In genomic region chr20:840858-841567, GRCh38 we compare ENCODE assay signal across 8 cellular contexts. TPM values are rescaled to one million over a fixed set of nuclear protein-coding genes. Genes with fewer than 3 reads are reported as not detected.
DNase-seq lines count a peak whose midpoint lies in the region; ATAC-seq and TF ChIP-seq lines count a peak whose summit lies in the region.

No MANE protein-coding gene starts in this region.

- intact Hi-C loops in psoas muscle (cut with DNase I): no loop called here

- no peaks in the 10 kb centered on the region for H3K36me3 ChIP-seq in psoas muscle (ENCODE audit: insufficient read depth in 1 of 2, low read depth in 1 of 2)
- H3K36me3 ChIP-seq in tibial nerve: no peaks in the 10 kb centered on the region

- DNase-seq in GM13977 (ENCODE audit: low spot score) (peak; percentile 50), T-helper 17 cell (no peak), fibroblast of villous mesenchyme (ENCODE audit: low read depth) (peak; percentile 30), psoas muscle (peak in 1 of 2 donors; percentile 53), tibial nerve (ENCODE audit: low spot score in 2 of 2) (no peak), NOMO-1 treated with DMSO at 0.1 percent for 48 hours (lab: John Stamatoyannopoulos, UW; ENCODE audit: unreplicated experiment) (no peak), NCI-H82 treated with DMSO at 0.1 percent for 48 hours (lab: John Stamatoyannopoulos, UW; ENCODE audit: unreplicated experiment) (no peak), midbrain (lab: John Stamatoyannopoulos, UW) (no peak)

- no peaks in the 10 kb centered on the region for H3K27me3 Mint-ChIP-seq in T-helper 17 cell

- H3K27ac ChIP-seq in psoas muscle (no peak overlapping the region), tibial nerve (peak overlapping the region in 1 of 4 donors; percentile 43)

- H3K4me1 ChIP-seq in psoas muscle: peaks cover 21% of the 10 kb centered on the region
- H3K4me1 ChIP-seq in tibial nerve: peaks cover 0 to 34% (median 10%) of the 10 kb centered on the region in 4 donors

- H3K36me3 Mint-ChIP-seq in T-helper 17 cell (ENCODE audit: low read depth): no peaks in the 10 kb centered on the region

- TF ChIP-seq EP300 in tibial nerve (IDR thresholded peaks at IDR 0.05): no peak

- H3K27me3 ChIP-seq in psoas muscle (ENCODE audit: insufficient read depth in 3 of 3, low read length in 2 of 3) (peaks cover 0 to 4% (median 0%) of the 10 kb centered on the region in 3 donors), tibial nerve (peaks cover 0 to 47% of the 10 kb centered on the region in 2 donors)

- WGBS in psoas muscle, 3 donors: 40 to 42% (median 41%) methylated on average over 57 to 59 of the region's 59 CpGs
- 12 to 32% methylated on average over 23 to 36 of the region's 59 CpGs for WGBS in tibial nerve, 2 donors

- no peak overlapping the region for H3K27ac Mint-ChIP-seq in T-helper 17 cell

- TF ChIP-seq POLR2A in tibial nerve (IDR thresholded peaks at IDR 0.05): no peak

- peak overlapping the region; percentile 55 for H3K4me3 ChIP-seq in fibroblast of villous mesenchyme (ENCODE audit: low read depth, low read length)
- peak overlapping the region; percentile 43 for H3K4me3 ChIP-seq in psoas muscle
- peak overlapping the region in 2 of 4 donors; percentile 33 to 36 for H3K4me3 ChIP-seq in tibial nerve

- ATAC-seq in T-helper 17 cell (no peak), psoas muscle (no peak)

- H3K4me1 Mint-ChIP-seq in T-helper 17 cell: peaks cover 30% of the 10 kb centered on the region

- H3K9me3 ChIP-seq in T-helper 17 cell (ENCODE audit: control insufficient read depth, low read length, poor library complexity, severe bottlenecking) (no peaks in the 10 kb centered on the region), psoas muscle (no peaks in the 10 kb centered on the region), tibial nerve (peaks cover 0 to 8% (median 0%) of the 10 kb centered on the region in 4 donors)

- TF ChIP-seq CTCF in GM13977 (IDR thresholded peaks at IDR 0.05; ENCODE audit: extremely low read depth, insufficient read depth, missing control alignments): no peak
- no peak for TF ChIP-seq CTCF in fibroblast of villous mesenchyme (IDR thresholded peaks at IDR 0.05; ENCODE audit: insufficient read depth, low read depth, low read length)
- no peak for TF ChIP-seq CTCF in psoas muscle (IDR thresholded peaks at IDR 0.05)
- TF ChIP-seq CTCF in tibial nerve (IDR thresholded peaks at IDR 0.05): no peak

- H3K4me3 Mint-ChIP-seq in T-helper 17 cell: peak overlapping the region; percentile 75

- in situ Hi-C loops in GM13977 (cut with MboI; ENCODE audit: low pct_unique_long_range_greater_than_20kb, low sequenced_read_pairs, unreplicated experiment): no loop called here

RNA-seq across cellular contexts. Expression of gene FAM110A, which starts 7.5 kb away (rescaled TPM):
- total RNA-seq in T-helper 17 cell: 10 to 100 TPM; 14.1 to 35.1 TPM
- total RNA-seq in fibroblast of villous mesenchyme: 4.2 and 5.2 TPM in 2 replicates
- 1 to 10 TPM in 2 of 4 donors, under 1 TPM in 2; 0.83 to 3.4 (median 1.9) TPM for total RNA-seq in psoas muscle
- polyA plus RNA-seq in psoas muscle: 1 to 10 TPM; 1.4 to 2.5 (median 2.4) TPM
- 1 to 10 TPM; 2.8 to 6.9 (median 4.7) TPM for total RNA-seq in tibial nerve

Comparison
In these comparisons a context has a peak if more than half of its experiments do, and no peak if none do; other contexts are left out.
1. DNase-seq: peak in GM13977 (single experiment) and fibroblast of villous mesenchyme (single experiment); none in T-helper 17 cell (0 of 3), tibial nerve (0 of 2), NOMO-1 treated with DMSO at 0.1 percent for 48 hours (single experiment), NCI-H82 treated with DMSO at 0.1 percent for 48 hours (single experiment) and midbrain (single experiment).